22 cellular contexts compared by ENCODE assay signal in the genomic region with DNA sequence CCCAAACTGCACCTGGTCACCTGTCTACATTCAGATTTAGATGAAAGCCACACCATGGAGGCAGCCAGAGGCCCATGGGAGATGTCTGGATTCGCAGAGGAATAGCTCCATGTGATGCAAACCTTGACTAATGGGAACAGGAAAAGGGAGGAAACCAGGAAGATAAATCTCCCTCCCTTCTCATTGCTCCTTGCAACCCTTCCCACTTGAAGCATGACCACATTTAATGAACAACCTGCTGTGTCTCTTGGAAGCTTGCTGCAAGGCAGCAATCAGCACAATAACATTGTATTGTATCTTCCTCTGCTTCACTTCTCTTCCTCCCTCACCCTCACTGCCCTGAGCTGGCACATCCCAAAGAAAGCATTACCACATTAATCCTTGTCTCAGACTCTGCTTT. TPM values are rescaled to one million over a fixed set of nuclear protein-coding genes. Genes with fewer than 3 reads are reported as not detected.
DNase-seq lines count a peak whose midpoint lies in the region; ATAC-seq and TF ChIP-seq lines count a peak whose summit lies in the region.
"Had no signal": no experiment of that assay in that cellular context is flagged by ENCODE, and none has a peak within 500 bp of the region (broad histone marks: within the 10 kb centered on the region; RNA-seq: fewer than 3 reads in every experiment).

No MANE protein-coding gene starts in this region.

- no peak overlapping the region for H3K4me3 ChIP-seq in GM23248
- no peak overlapping the region for H3K4me3 ChIP-seq in fibroblast of mammary gland (ENCODE audit: control insufficient read depth, low read depth, low read length)
- H3K4me3 ChIP-seq in esophagus squamous epithelium, result no peak overlapping the region
- H3K4me3 ChIP-seq: cardiac muscle cell, gastrocnemius medialis, prostate gland, SJCRH30, tibial artery had no signal

- H3K4me1 ChIP-seq in GM23248 (ENCODE audit: insufficient read depth), result peaks cover 14% of the 10 kb centered on the region
- H3K4me1 ChIP-seq in esophagus squamous epithelium, result peaks cover 0 to 5% (median 0%) of the 10 kb centered on the region in 3 donors
- H3K4me1 ChIP-seq: gastrocnemius medialis, prostate gland had no signal

- H3K9me2 ChIP-seq in GM23248 (ENCODE audit: insufficient read depth), result no peaks in the 10 kb centered on the region

- H3K27ac ChIP-seq in GM23248 (no peak overlapping the region), esophagus squamous epithelium (no peak overlapping the region)
- H3K27ac ChIP-seq: cardiac muscle cell, gastrocnemius medialis, prostate gland, SJCRH30, tibial artery, WERI-Rb-1 had no signal

- H3K9me3 ChIP-seq in GM23248 (ENCODE audit: low read depth) (no peaks in the 10 kb centered on the region), esophagus squamous epithelium (no peaks in the 10 kb centered on the region)
- H3K9me3 ChIP-seq: gastrocnemius medialis, prostate gland, SJCRH30, tibial artery had no signal

- in situ Hi-C loops in GM23248 (cut with MboI), result no loop called here

- no peaks in the 10 kb centered on the region for H4K20me1 ChIP-seq in GM23248 (ENCODE audit: insufficient read depth)

- no peaks in the 10 kb centered on the region for H3K27me3 ChIP-seq in GM23248 (replicated peaks; ENCODE audit: insufficient read depth)
- H3K27me3 ChIP-seq in esophagus squamous epithelium, result no peaks in the 10 kb centered on the region
- H3K27me3 ChIP-seq: cardiac muscle cell, SJCRH30, tibial artery had no signal

- TF ChIP-seq POLR2A in esophagus squamous epithelium (IDR thresholded peaks at IDR 0.05), result no peak

- WGBS in GM23248 (ENCODE audit: low coverage in 1 of 2, low lambda C conversion rate in 2 of 2, missing lambda C conversion rate in 2 of 2), 2 experiments, result 27 to 39% methylated on average over 1 of the region's 1 CpG
- 67 to 78% methylated on average over 1 of the region's 1 CpG for WGBS in esophagus squamous epithelium, 2 donors

- H3K4me2 ChIP-seq in GM23248 (ENCODE audit: unreplicated experiment), result no peak overlapping the region

- intact Hi-C loops in esophagus squamous epithelium (cut with DNase I), result no loop called here

- ATAC-seq in omental fat pad (ENCODE audit: low FRiP score) (peak; percentile 68), GM19351 (IDR thresholded peaks at IDR 0.05; ENCODE audit: unreplicated experiment) (no peak)
- ATAC-seq: gastrocnemius medialis, HCT116, T-helper 17 cell had no signal

- H3K36me3 ChIP-seq in GM23248 (ENCODE audit: low read depth) (no peaks in the 10 kb centered on the region), esophagus squamous epithelium (no peaks in the 10 kb centered on the region)
- H3K36me3 ChIP-seq: cardiac muscle cell, gastrocnemius medialis, prostate gland, SJCRH30, tibial artery, WERI-Rb-1 had no signal

- H3K9ac ChIP-seq in GM23248, result no peak overlapping the region

- peak; percentile 25 for DNase-seq in GM23248
- peak; percentile 69 for DNase-seq in NCI-H69 (lab: John Stamatoyannopoulos, UW)
- peak; percentile 9 for DNase-seq in fibroblast of mammary gland (ENCODE audit: low read depth)
- DNase-seq in omental fat pad (ENCODE audit: low spot score), result no peak
- DNase-seq in amniotic stem cell (lab: John Stamatoyannopoulos, UW), result no peak
- DNase-seq in esophagus squamous epithelium (lab: John Stamatoyannopoulos, UW), result no peak
- DNase-seq: activated CD8-positive, alpha-beta memory T cell treated with anti-CD3 and anti-CD28 coated beads, Interleukin-2, amount 50 U/mL, for 48 hours; activated naive CD8-positive, alpha-beta T cell treated with anti-CD3 and anti-CD28 coated beads, Interleukin-2, amount 10 ng/mL, durations not matched to agents 7 days and 5 days; DMS79; gastrocnemius medialis; NCI-H82; stimulated activated CD4-positive, alpha-beta T cell treated with anti-CD3 and anti-CD28 coated beads, Interleukin-2, amount 100 ng/mL, for 24 hours; stimulated activated naive CD4-positive, alpha-beta T cell treated with Interleukin-2 at 50 U/mL for 16 hours; T-helper 17 cell; tibial artery; WERI-Rb-1 had no signal

- H3F3A ChIP-seq in GM23248 (ENCODE audit: insufficient read depth), result peaks cover 26% of the 10 kb centered on the region; the same call in 1 of the 2 replicates

- TF ChIP-seq CTCF in fibroblast of mammary gland (conservative IDR thresholded peaks at IDR 0.05; ENCODE audit: control insufficient read depth, insufficient read depth, low read depth, low read length), result no peak
- TF ChIP-seq CTCF in omental fat pad (IDR thresholded peaks at IDR 0.05), result no peak
- no peak for TF ChIP-seq CTCF in esophagus squamous epithelium (IDR thresholded peaks at IDR 0.05)

- H3K79me2 ChIP-seq in GM23248 (ENCODE audit: insufficient read depth), result no peaks in the 10 kb centered on the region

- H2AFZ ChIP-seq in GM23248, result peak overlapping the region; percentile 20; the same call in 1 of the 2 replicates

RNA-seq across cellular contexts. Expression of a gene that starts 42.5 kb away (rescaled TPM):
- total RNA-seq in GM23248 (2014; rRNA removed; shearing (Covaris generic)), result 0.11 and 0.13 TPM in 2 replicates
- 0.08 and 0.09 TPM in 2 replicates for polyA plus RNA-seq in GM23248 (2016; fragmentation: Nextera tagmentation; extraction: Ambion mirVana)
- total RNA-seq in omental fat pad (under 1 TPM in 1 of 4 donors, not detected in 3; 0.24 TPM), esophagus squamous epithelium (under 1 TPM in 1 of 4 donors, not detected in 3; 0.19 TPM)
- total RNA-seq: activated naive CD8-positive, alpha-beta T cell treated with anti-CD3 and anti-CD28 coated beads, Interleukin-2, amount 10 ng/mL, durations not matched to agents 7 days and 5 days; cardiac muscle cell; gastrocnemius medialis; neural crest cell; SJCRH30; T-helper 17 cell had no signal
- polyA plus RNA-seq: cardiac muscle cell had no signal

RNA-seq across cellular contexts. Expression of a gene that starts 44.8 kb away (rescaled TPM):
- total RNA-seq in GM23248 (2014; rRNA removed; shearing (Covaris generic)), result 20.6 and 22.2 TPM in 2 replicates
- polyA plus RNA-seq in GM23248 (2016; fragmentation: Nextera tagmentation; extraction: Ambion mirVana), result 34.4 and 34.6 TPM in 2 replicates
- 1 to 10 TPM in 3 of 4 donors, under 1 TPM in 1; 0.31 to 7.4 (median 4.0) TPM for total RNA-seq in omental fat pad
- total RNA-seq in esophagus squamous epithelium, result 10 to 100 TPM; 10.4 to 40.0 (median 23.2) TPM

Comparison
In these comparisons a context has a peak if more than half of its experiments do, and no peak if none do; other contexts are left out.
1. DNase-seq: peak in GM23248 (single experiment), NCI-H69 (single experiment) and fibroblast of mammary gland (single experiment); none in omental fat pad (single experiment), amniotic stem cell (single experiment) and esophagus squamous epithelium (single experiment).